In genomic region chr20:40258931-40259330, GRCh38 we compare ENCODE assay signal across 34 cellular contexts.
"Had no signal": no experiment of that assay in that cellular context is flagged by ENCODE, and none has a peak within 500 bp of the region (broad histone marks: within the 10 kb centered on the region; RNA-seq: fewer than 3 reads in every experiment).

No MANE protein-coding gene starts in this region.

- H3K27me3 ChIP-seq: adrenal gland, ascending aorta, body of pancreas, brain microvascular endothelial cell, breast epithelium, cardiac muscle cell had no signal

- H3K27ac ChIP-seq: adrenal gland, ascending aorta, body of pancreas, brain microvascular endothelial cell, breast epithelium, cardiac muscle cell had no signal

- FAIRE-seq: astrocyte, bronchial epithelial cell had no signal

- DNase-seq: activated effector memory CD4-positive, alpha-beta T cell treated with anti-CD3 and anti-CD28 coated beads, Interleukin-2, amount 50 U/mL, for 16 hours; activated effector memory CD4-positive, alpha-beta T cell treated with Interleukin-2 at 50 U/mL for 16 hours; activated gamma-delta T cell; activated gamma-delta T cell treated with Interleukin-2 at 50 U/mL for 16 hours; activated naive CD4-positive, alpha-beta T cell; activated naive CD4-positive, alpha-beta T cell treated with anti-CD3 and anti-CD28 coated beads for 36 hours; activated naive CD4-positive, alpha-beta T cell treated with anti-CD3 and anti-CD28 coated beads, Interleukin-2, amount 10 ng/mL, durations not matched to agents 7 days and 5 days; activated naive CD4-positive, alpha-beta T cell treated with anti-CD3 and anti-CD28 coated beads, Interleukin-2, amount 50 U/mL, for 16 hours; activated naive CD4-positive, alpha-beta T cell treated with Interleukin-2 at 50 U/mL for 16 hours; activated naive CD8-positive, alpha-beta T cell treated with anti-CD3 and anti-CD28 coated beads for 36 hours; activated naive CD8-positive, alpha-beta T cell treated with anti-CD3 and anti-CD28 coated beads, Interleukin-2, amount 10 ng/mL, durations not matched to agents 7 days and 5 days; activated naive CD8-positive, alpha-beta T cell treated with anti-CD3 and anti-CD28 coated beads, Interleukin-2, amount 50 U/mL, for 24 hours; activated T-cell treated with anti-CD3 and anti-CD28 coated beads, Interleukin-2, amount 50 U/mL, for 1 hour; activated T-cell treated with anti-CD3 and anti-CD28 coated beads, Interleukin-2, amount 50 U/mL, for 24 hours; activated T-cell treated with anti-CD3 and anti-CD28 coated beads, Interleukin-2, amount 50 U/mL, for 4 hours; activated T-cell treated with anti-CD3 and anti-CD28 coated beads, Interleukin-2, amount 50 U/mL, for 48 hours; activated T-cell treated with anti-CD3 and anti-CD28 coated beads, Interleukin-2, amount 50 U/mL, for 72 hours; adrenal gland; amniotic stem cell; amygdala; anterior cingulate cortex; aorta; body of pancreas; brain microvascular endothelial cell; caudate nucleus; central memory CD4-positive, alpha-beta T cell; cerebellar nuclear complex had no signal

- ATAC-seq: activated naive CD4-positive, alpha-beta T cell treated with anti-CD3 and anti-CD28 coated beads, Interleukin-2, amount 50 U/mL, for 72 hours; activated naive CD8-positive, alpha-beta T cell treated with anti-CD3 and anti-CD28 coated beads, Interleukin-2, amount 50 U/mL, for 24 hours; activated T-cell treated with anti-CD3 and anti-CD28 coated beads, Interleukin-2, amount 50 U/mL, for 4 hours; activated T-cell treated with anti-CD3 and anti-CD28 coated beads, Interleukin-2, amount 50 U/mL, for 72 hours; activated T-helper 17 cell treated with anti-CD3 and anti-CD28 coated beads, Interleukin-2, amount 50 U/mL, for 72 hours; body of pancreas had no signal

- H3K4me1 ChIP-seq: adrenal gland, ascending aorta, body of pancreas, breast epithelium had no signal

- H3K36me3 ChIP-seq: adrenal gland, ascending aorta, brain microvascular endothelial cell, breast epithelium, cardiac muscle cell had no signal

- H3K9me3 ChIP-seq: adrenal gland, ascending aorta, body of pancreas, breast epithelium had no signal

- H3K4me3 ChIP-seq: adrenal gland, ascending aorta, body of pancreas, breast epithelium, cardiac muscle cell had no signal
